Comparison of ENCODE assay signal across 8 cellular contexts in the genomic region with DNA sequence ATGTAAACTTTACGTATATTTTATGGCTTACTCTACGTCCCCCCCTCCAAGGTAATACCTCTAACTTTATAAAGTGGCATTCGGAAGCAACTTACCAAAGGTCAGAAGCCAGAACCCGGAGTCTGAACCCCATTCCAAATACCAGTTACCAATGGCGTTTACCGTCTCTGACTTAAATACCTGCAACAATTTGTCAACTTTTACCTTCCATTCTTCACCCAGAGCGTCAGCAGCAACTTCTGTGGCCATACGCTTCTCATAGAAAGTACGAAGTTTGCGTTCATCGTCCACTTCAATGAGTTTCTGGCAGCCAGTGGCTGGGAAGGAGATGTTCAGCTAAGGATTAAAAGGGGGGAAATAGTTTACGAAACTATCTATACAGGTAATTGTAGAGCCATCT. TPM values are rescaled to one million over a fixed set of nuclear protein-coding genes. Genes with fewer than 3 reads are reported as not detected.
DNase-seq lines count a peak whose midpoint lies in the region; FAIRE-seq and TF ChIP-seq lines count a peak whose summit lies in the region.

No MANE protein-coding gene starts in this region.

- no peak for TF ChIP-seq CTCF in kidney (IDR thresholded peaks at IDR 0.05; ENCODE audit: borderline replicate concordance, extremely low read depth, insufficient read depth)

- peaks cover 15 to 40% of the 10 kb centered on the region in 2 donors for H3K36me3 ChIP-seq in kidney (ENCODE audit: control insufficient read depth in 1 of 2, insufficient read depth in 2 of 2, low read length in 2 of 2)

- H3K36me3 Mint-ChIP-seq in T-helper 1 cell treated with Interleukin-12 subunit alpha and Interleukin-12 subunit beta and Interleukin-4 antibody, amounts not matched to agents 30 μg/mL and 1 μg/mL, for 36 hours (ENCODE audit: low read depth), result peaks cover 60% of the 10 kb centered on the region
- H3K36me3 Mint-ChIP-seq in activated naive CD8-positive, alpha-beta T cell, result peaks cover 42% of the 10 kb centered on the region

- H3K27ac Mint-ChIP-seq in T-helper 1 cell treated with Interleukin-12 subunit alpha and Interleukin-12 subunit beta and Interleukin-4 antibody, amounts not matched to agents 30 μg/mL and 1 μg/mL, for 36 hours, result peak overlapping the region; percentile 99
- peak overlapping the region; percentile 99 for H3K27ac Mint-ChIP-seq in activated naive CD8-positive, alpha-beta T cell

- no peaks in the 10 kb centered on the region for H3K27me3 Mint-ChIP-seq in T-helper 1 cell treated with Interleukin-12 subunit alpha and Interleukin-12 subunit beta and Interleukin-4 antibody, amounts not matched to agents 30 μg/mL and 1 μg/mL, for 36 hours (ENCODE audit: low read depth)
- H3K27me3 Mint-ChIP-seq in activated naive CD8-positive, alpha-beta T cell, result no peaks in the 10 kb centered on the region

- peak overlapping the region; percentile 96 to 99 for H3K4me3 ChIP-seq in kidney (ENCODE audit: low read length in 2 of 2)

- peaks cover 40% of the 10 kb centered on the region for H3K4me1 Mint-ChIP-seq in T-helper 1 cell treated with Interleukin-12 subunit alpha and Interleukin-12 subunit beta and Interleukin-4 antibody, amounts not matched to agents 30 μg/mL and 1 μg/mL, for 36 hours (ENCODE audit: low read depth)
- H3K4me1 Mint-ChIP-seq in activated naive CD8-positive, alpha-beta T cell (ENCODE audit: low read depth), result peaks cover 47% of the 10 kb centered on the region

- H3K27ac ChIP-seq in kidney (ENCODE audit: low read depth in 2 of 2, low read length in 2 of 2), result peak overlapping the region; percentile 92 to 94
- H3K27ac ChIP-seq in temporal lobe (ENCODE audit: low read depth, low read length), result peak overlapping the region; percentile 82

- no peaks in the 10 kb centered on the region for H3K9me3 ChIP-seq in kidney (ENCODE audit: control insufficient read depth in 1 of 2, low read length in 2 of 2)

- peak overlapping the region; percentile 93 to 97 for H3K9ac ChIP-seq in kidney (ENCODE audit: low read length in 2 of 2)

- H3K4me3 Mint-ChIP-seq in T-helper 1 cell treated with Interleukin-12 subunit alpha and Interleukin-12 subunit beta and Interleukin-4 antibody, amounts not matched to agents 30 μg/mL and 1 μg/mL, for 36 hours, result peak overlapping the region; percentile 98
- peak overlapping the region; percentile 97 for H3K4me3 Mint-ChIP-seq in activated naive CD8-positive, alpha-beta T cell

- FAIRE-seq in kidney (lab: Jason Lieb, UNC), result no peak

- peaks cover 18 to 30% of the 10 kb centered on the region in 2 donors for H3K4me1 ChIP-seq in kidney (ENCODE audit: control insufficient read depth in 1 of 2, insufficient read depth in 1 of 2, low read depth in 1 of 2, low read length in 2 of 2)

- no peaks in the 10 kb centered on the region for H3K9me3 Mint-ChIP-seq in T-helper 1 cell treated with Interleukin-12 subunit alpha and Interleukin-12 subunit beta and Interleukin-4 antibody, amounts not matched to agents 30 μg/mL and 1 μg/mL, for 36 hours
- H3K9me3 Mint-ChIP-seq in activated naive CD8-positive, alpha-beta T cell (ENCODE audit: low read depth), result no peaks in the 10 kb centered on the region

- intact Hi-C loops in kidney (cut with DNase I), result no loop called here

- DNase-seq in T-helper 1 cell (no peak), kidney (no peak), NCI-H526 treated with DMSO at 0.1 percent for 48 hours (lab: John Stamatoyannopoulos, UW) (no peak), GM19240 (ENCODE audit: insufficient read length, low spot score) (no peak), DMS153 (lab: John Stamatoyannopoulos, UW) (no peak)

RNA-seq across cellular contexts. Expression of gene RPS6, which starts 0.8 kb away (rescaled TPM):
- total RNA-seq in kidney (1,928 TPM), temporal lobe (686 TPM)
- 2,431 TPM for polyA plus RNA-seq in kidney (ENCODE audit: insufficient read depth, low read depth, low replicate concordance)

RNA-seq across cellular contexts. Expression of gene ACER2, which starts 29.5 kb away (rescaled TPM):
- total RNA-seq in kidney (4.2 TPM), temporal lobe (7.1 TPM)
- 0.28 TPM for polyA plus RNA-seq in kidney (ENCODE audit: insufficient read depth, low read depth, low replicate concordance)
